ENCODE assay signal across 17 cellular contexts in the genomic region with DNA sequence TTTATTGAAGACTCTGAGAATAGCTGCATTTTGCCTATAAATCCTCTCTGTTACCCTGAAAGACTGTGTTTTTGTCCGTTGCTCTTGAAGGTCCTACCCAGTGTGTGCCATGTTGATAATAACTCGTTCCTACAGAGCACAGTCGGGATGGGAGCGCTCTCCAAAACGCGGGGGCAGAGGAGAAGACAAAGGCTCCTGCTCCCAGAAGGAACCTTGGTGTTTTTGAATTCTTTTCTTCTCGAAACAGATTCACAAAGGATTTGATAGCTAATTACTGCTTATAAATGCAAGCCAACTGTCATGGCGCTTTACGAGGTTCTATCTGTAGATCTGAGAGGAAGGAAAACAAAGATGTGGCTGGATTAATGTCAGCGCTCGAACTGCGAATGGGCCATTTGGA. TPM values are rescaled to one million over a fixed set of nuclear protein-coding genes. Genes with fewer than 3 reads are reported as not detected.
A peak's percentile ranks its signal among the peaks of the same experiment; 100 is the strongest.
DNase-seq lines count a peak whose midpoint lies in the region; ATAC-seq and TF ChIP-seq lines count a peak whose summit lies in the region.
"Had no signal": no experiment of that assay in that cellular context is flagged by ENCODE, and none has a peak within 500 bp of the region (broad histone marks: within the 10 kb centered on the region; RNA-seq: fewer than 3 reads in every experiment).

No MANE protein-coding gene starts in this region.

- H3F3A ChIP-seq in neural cell (ENCODE audit: insufficient read depth, low read length, poor library complexity, severe bottlenecking), result no peaks in the 10 kb centered on the region

- no peak overlapping the region for H3K4me3 ChIP-seq in HAP-1
- no peak overlapping the region for H3K4me3 ChIP-seq in neural cell (ENCODE audit: low read length)
- H3K4me3 ChIP-seq: BLaER1, GM23248 had no signal

- H3K9me3 Mint-ChIP-seq in brain (peaks cover 0 to 14% (median 3%) of the 10 kb centered on the region in 5 experiments), endothelial cell (ENCODE audit: unreplicated experiment) (no peaks in the 10 kb centered on the region)
- H3K9me3 Mint-ChIP-seq: CD8-positive, alpha-beta T cell had no signal

- no peak overlapping the region for H2AFZ ChIP-seq in neural cell (ENCODE audit: low read depth, low read length)
- H2AFZ ChIP-seq: GM23248 had no signal

- no peak for TF ChIP-seq RAD21 in neural cell (conservative IDR thresholded peaks at IDR 0.05)

- DNase-seq in HAP-1 (ENCODE audit: low spot score in 2 of 2) (peak; percentile 57), endothelial cell (ENCODE audit: low spot score) (no peak)
- DNase-seq: Caco-2; CD4-positive, CD25-positive, alpha-beta regulatory T cell; CD8-positive, alpha-beta T cell; DMS153; DMS79 treated with DMSO at 0.1 percent for 48 hours; GF-D8; GM23248; HCEC 1CT had no signal

- H3K9me3 ChIP-seq in HAP-1, result no peaks in the 10 kb centered on the region
- no peaks in the 10 kb centered on the region for H3K9me3 ChIP-seq in neural cell (ENCODE audit: low read length)
- H3K9me3 ChIP-seq: BLaER1, Caco-2 had no signal

- H3K79me2 ChIP-seq in neural cell (replicated peaks; ENCODE audit: insufficient read depth, low read length), result no peaks in the 10 kb centered on the region

- peaks cover 10% of the 10 kb centered on the region for H3K27me3 Mint-ChIP-seq in brain
- H3K27me3 Mint-ChIP-seq in endothelial cell (ENCODE audit: unreplicated experiment), result no peaks in the 10 kb centered on the region

- peak overlapping the region; percentile 50 for H3K27ac ChIP-seq in neural cell (ENCODE audit: low read length)
- H3K27ac ChIP-seq: BLaER1, C4-2B, GM23248 had no signal

- H4K20me1 ChIP-seq in neural cell (ENCODE audit: insufficient read depth), result no peaks in the 10 kb centered on the region
- H4K20me1 ChIP-seq: BLaER1 had no signal

- H3K4me2 ChIP-seq in neural cell (ENCODE audit: low read length), result no peak overlapping the region
- H3K4me2 ChIP-seq: BLaER1 had no signal

- no peak overlapping the region for H3K9ac ChIP-seq in neural cell (ENCODE audit: low read length)
- H3K9ac ChIP-seq: BLaER1, GM23248 had no signal

- no peaks in the 10 kb centered on the region for H3K36me3 ChIP-seq in HAP-1 (replicated peaks)
- H3K36me3 ChIP-seq in neural cell (ENCODE audit: insufficient read depth, low read length), result no peaks in the 10 kb centered on the region
- H3K36me3 ChIP-seq: BLaER1 had no signal

- H3K27me3 ChIP-seq in HAP-1 (ENCODE audit: low read depth) (peaks cover 2% of the 10 kb centered on the region; the same call in 1 of the 2 replicates), neural cell (ENCODE audit: insufficient read depth, low read depth, low read length) (no peaks in the 10 kb centered on the region)
- H3K27me3 ChIP-seq: BLaER1 had no signal

- H3K27ac Mint-ChIP-seq in brain (peak overlapping the region in 3 of 5 experiments; percentile 47 to 84 (median 53)), endothelial cell (ENCODE audit: unreplicated experiment) (no peak overlapping the region)
- H3K27ac Mint-ChIP-seq: B cell; CD4-positive, CD25-positive, alpha-beta regulatory T cell; CD8-positive, alpha-beta T cell had no signal

- H3K4me3 Mint-ChIP-seq in brain (no peak overlapping the region), endothelial cell (ENCODE audit: unreplicated experiment) (no peak overlapping the region)
- H3K4me3 Mint-ChIP-seq: B cell; CD4-positive, CD25-positive, alpha-beta regulatory T cell; CD8-positive, alpha-beta T cell had no signal

- TF ChIP-seq EP300 in neural cell (conservative IDR thresholded peaks at IDR 0.05; ENCODE audit: poor library complexity, severe bottlenecking), result no peak

- H3K9me2 ChIP-seq in neural cell (ENCODE audit: insufficient read depth, low read length), result no peaks in the 10 kb centered on the region

- ATAC-seq in GM19023 (IDR thresholded peaks at IDR 0.05; ENCODE audit: unreplicated experiment) (no peak), HG03097 (IDR thresholded peaks at IDR 0.05; ENCODE audit: low FRiP score, unreplicated experiment) (no peak)
- ATAC-seq: CD8-positive, alpha-beta T cell had no signal

- peaks cover 17% of the 10 kb centered on the region for H3K4me1 Mint-ChIP-seq in brain
- no peaks in the 10 kb centered on the region for H3K4me1 Mint-ChIP-seq in endothelial cell (ENCODE audit: unreplicated experiment)
- H3K4me1 Mint-ChIP-seq: B cell; CD4-positive, CD25-positive, alpha-beta regulatory T cell had no signal

- peaks cover 9% of the 10 kb centered on the region for H3K4me1 ChIP-seq in HAP-1
- H3K4me1 ChIP-seq: Caco-2 had no signal

- in situ Hi-C loops in HAP-1 (cut with MboI; ENCODE audit: low sequenced_read_pairs), result no loop called here

- H3K36me3 Mint-ChIP-seq in brain, result no peaks in the 10 kb centered on the region
- no peaks in the 10 kb centered on the region for H3K36me3 Mint-ChIP-seq in endothelial cell (ENCODE audit: low read depth, unreplicated experiment)
- H3K36me3 Mint-ChIP-seq: CD4-positive, CD25-positive, alpha-beta regulatory T cell; CD8-positive, alpha-beta T cell had no signal

- TF ChIP-seq CTCF in brain (conservative IDR thresholded peaks at IDR 0.05) (no peak), neural cell (IDR thresholded peaks at IDR 0.05; ENCODE audit: poor library complexity, severe bottlenecking) (no peak), endothelial cell (IDR thresholded peaks at IDR 0.05; ENCODE audit: unreplicated experiment) (no peak)

TF ChIP-seq in neural cell, 6 proteins besides CTCF, POLR2A, EP300 and RAD21:
- TF ChIP-seq POLR2AphosphoS5 (IDR thresholded peaks at IDR 0.05), result no peak
- TF ChIP-seq TAF1 (IDR thresholded peaks at IDR 0.05; ENCODE audit: low read depth), result no peak
- no peak for TF ChIP-seq EZH2 (IDR thresholded peaks at IDR 0.05; ENCODE audit: borderline replicate concordance, insufficient read depth, low read length, poor library complexity, severe bottlenecking)
- no peak for TF ChIP-seq MXI1 (conservative IDR thresholded peaks at IDR 0.05; ENCODE audit: poor library complexity, severe bottlenecking)
- no peak for TF ChIP-seq REST (IDR thresholded peaks at IDR 0.05; ENCODE audit: borderline replicate concordance)
- no peak for TF ChIP-seq SMC3 (conservative IDR thresholded peaks at IDR 0.05; ENCODE audit: poor library complexity)

RNA-seq across cellular contexts. Expression of gene HDAC4, which starts 19.3 kb away (rescaled TPM):
- polyA plus RNA-seq in brain (ENCODE audit: insufficient read depth, low read depth, low replicate concordance) (8.5 TPM), neural cell (3.4 and 4.2 TPM in 2 replicates)
- 28.7 and 30.3 TPM in 2 replicates for polyA minus RNA-seq in neural cell
- total RNA-seq in endothelial cell (ENCODE audit: unreplicated experiment), result 26.0 TPM
